9 cellular contexts compared by ENCODE assay signal in the genomic region with DNA sequence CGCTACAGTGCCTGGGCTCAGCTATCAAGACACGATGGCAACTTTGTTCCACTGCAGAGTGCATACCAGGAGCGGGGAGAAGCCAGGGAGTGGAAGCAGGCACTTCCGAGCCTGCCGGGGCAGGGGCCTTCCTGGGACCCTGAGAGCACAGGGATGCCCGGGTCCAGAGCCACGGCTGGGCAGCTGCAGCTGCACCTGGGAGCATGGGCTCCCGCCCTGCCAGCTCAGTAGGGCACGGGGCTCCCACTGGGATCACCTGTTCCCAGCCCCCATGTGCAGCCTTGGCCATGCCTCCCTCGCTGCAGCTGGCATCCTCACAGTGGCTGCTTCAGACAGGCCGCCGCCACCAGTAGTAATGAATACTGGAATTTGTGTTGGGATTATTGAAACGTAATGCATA.
"Had no signal": no experiment of that assay in that cellular context is flagged by ENCODE, and none has a peak within 500 bp of the region (broad histone marks: within the 10 kb centered on the region; RNA-seq: fewer than 3 reads in every experiment).

No MANE protein-coding gene starts in this region.

- H3K27ac Mint-ChIP-seq: activated naive CD4-positive, alpha-beta T cell treated with anti-CD3 and anti-CD28 coated beads for 36 hours; brain had no signal

- DNase-seq: activated CD4-positive, alpha-beta T cell treated with anti-CD3 and anti-CD28 coated beads, Interleukin-2, amount 50 U/mL, for 4 hours; activated CD8-positive, alpha-beta memory T cell treated with anti-CD3 and anti-CD28 coated beads, Interleukin-2, amount 50 U/mL, for 48 hours; activated naive CD4-positive, alpha-beta T cell treated with anti-CD3 and anti-CD28 coated beads for 36 hours; ovary; stimulated activated CD4-positive, alpha-beta T cell treated with anti-CD3 and anti-CD28 coated beads, Interleukin-15, amount 100 ng/mL, for 24 hours; stimulated activated CD4-positive, alpha-beta T cell treated with anti-CD3 and anti-CD28 coated beads, Interleukin-4, amount 100 ng/mL, for 24 hours; uterus had no signal

- H3K27me3 Mint-ChIP-seq: brain had no signal

- H3K27ac ChIP-seq: ovary, uterus had no signal

- H3K36me3 ChIP-seq: ovary, uterus had no signal

- H3K9me3 ChIP-seq: ovary, uterus had no signal

- H3K4me3 Mint-ChIP-seq: activated naive CD4-positive, alpha-beta T cell treated with anti-CD3 and anti-CD28 coated beads for 36 hours; brain had no signal

- H3K27me3 ChIP-seq: ovary, uterus had no signal

- ATAC-seq: SK-N-SH treated with all-trans-retinoic acid at 6 μM for 48 hours had no signal

- H3K4me3 ChIP-seq: ovary, uterus had no signal

- H3K9me3 Mint-ChIP-seq: activated naive CD4-positive, alpha-beta T cell treated with anti-CD3 and anti-CD28 coated beads for 36 hours; brain had no signal
